In the genomic region with DNA sequence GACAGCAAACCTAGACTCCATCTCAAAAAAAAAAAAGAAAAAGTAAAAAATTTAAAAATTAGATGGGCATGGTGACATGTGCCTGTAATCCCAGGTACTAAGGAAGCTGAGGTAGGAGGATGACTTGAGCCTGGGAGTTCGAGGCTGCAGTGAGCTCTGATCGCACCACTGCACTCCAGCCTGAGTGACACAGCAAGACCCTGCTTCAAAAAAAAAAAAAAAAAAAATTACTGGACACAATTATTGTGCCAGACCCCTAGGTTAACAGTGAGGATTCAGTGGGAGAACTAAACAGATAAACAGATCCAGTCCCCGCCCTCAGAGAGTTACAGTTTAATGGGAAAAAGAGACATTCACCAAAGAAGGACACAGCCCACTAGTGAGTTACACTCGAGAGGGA, we compare ENCODE assay signal across 20 cellular contexts. TPM values are rescaled to one million over a fixed set of nuclear protein-coding genes. Genes with fewer than 3 reads are reported as not detected.
"Had no signal": no experiment of that assay in that cellular context is flagged by ENCODE, and none has a peak within 500 bp of the region (broad histone marks: within the 10 kb centered on the region; RNA-seq: fewer than 3 reads in every experiment).

No MANE protein-coding gene starts in this region.

RNA-seq across cellular contexts. Expression of a gene that starts 1.4 kb away (rescaled TPM):
- total RNA-seq: hepatocyte, skeletal muscle tissue, smooth muscle cell had no signal

RNA-seq across cellular contexts. Expression of a gene that starts 31.6 kb away (rescaled TPM):
- total RNA-seq: hepatocyte, kidney epithelial cell, left lobe of liver, liver, lower lobe of right lung, mesothelial cell of epicardium, mononuclear cell, natural killer cell, occipital lobe, osteocyte, posterior vena cava, psoas muscle, right lobe of liver, skeletal muscle tissue, smooth muscle cell, temporal lobe, tibial nerve, ureter, uterus had no signal
- polyA plus RNA-seq: hepatocyte, liver, psoas muscle, smooth muscle cell, thymus had no signal
